In the genomic region with DNA sequence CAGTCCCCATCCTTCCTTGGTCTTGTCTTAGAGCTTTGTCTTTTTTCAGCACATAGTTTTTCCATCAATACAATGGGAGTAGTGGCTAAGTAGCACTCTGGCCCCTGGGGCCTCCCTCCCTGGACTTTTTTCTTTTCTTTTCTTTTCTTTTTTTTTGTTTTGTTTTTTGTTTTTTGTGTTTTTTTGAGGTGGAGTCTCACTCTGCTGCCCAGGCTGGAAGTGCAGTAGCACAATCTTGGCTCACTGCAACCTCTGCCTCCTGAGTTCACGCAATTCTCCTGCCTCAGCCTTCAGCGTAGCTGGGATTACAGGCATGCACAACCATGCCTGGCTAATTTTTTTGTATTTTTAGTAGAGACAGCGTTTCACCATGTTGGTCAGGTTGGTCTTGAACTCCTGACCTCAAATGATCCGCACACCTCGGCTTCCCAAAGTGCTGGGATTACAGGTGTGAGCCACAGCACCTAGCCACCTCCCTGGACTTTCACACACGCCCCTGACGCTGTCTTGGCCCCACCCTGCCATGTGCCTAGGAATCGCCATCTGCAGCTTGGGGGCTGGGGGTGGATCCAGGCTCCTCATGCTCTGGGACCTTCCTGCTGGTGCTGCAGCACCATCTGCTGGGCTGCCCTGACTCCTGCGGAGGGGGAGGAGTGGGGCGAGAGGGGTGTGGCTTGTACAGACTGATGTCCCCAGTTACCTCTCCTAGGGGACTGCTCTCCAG, we compare ENCODE assay signal across 1 cellular context.
TF ChIP-seq lines count a peak whose summit lies in the region.

No MANE protein-coding gene starts in this region.

TF ChIP-seq in K562, 482 proteins besides CTCF, POLR2A, EP300 and RAD21 (continued from another document and continues in another):
- TF ChIP-seq, protein P1, sequence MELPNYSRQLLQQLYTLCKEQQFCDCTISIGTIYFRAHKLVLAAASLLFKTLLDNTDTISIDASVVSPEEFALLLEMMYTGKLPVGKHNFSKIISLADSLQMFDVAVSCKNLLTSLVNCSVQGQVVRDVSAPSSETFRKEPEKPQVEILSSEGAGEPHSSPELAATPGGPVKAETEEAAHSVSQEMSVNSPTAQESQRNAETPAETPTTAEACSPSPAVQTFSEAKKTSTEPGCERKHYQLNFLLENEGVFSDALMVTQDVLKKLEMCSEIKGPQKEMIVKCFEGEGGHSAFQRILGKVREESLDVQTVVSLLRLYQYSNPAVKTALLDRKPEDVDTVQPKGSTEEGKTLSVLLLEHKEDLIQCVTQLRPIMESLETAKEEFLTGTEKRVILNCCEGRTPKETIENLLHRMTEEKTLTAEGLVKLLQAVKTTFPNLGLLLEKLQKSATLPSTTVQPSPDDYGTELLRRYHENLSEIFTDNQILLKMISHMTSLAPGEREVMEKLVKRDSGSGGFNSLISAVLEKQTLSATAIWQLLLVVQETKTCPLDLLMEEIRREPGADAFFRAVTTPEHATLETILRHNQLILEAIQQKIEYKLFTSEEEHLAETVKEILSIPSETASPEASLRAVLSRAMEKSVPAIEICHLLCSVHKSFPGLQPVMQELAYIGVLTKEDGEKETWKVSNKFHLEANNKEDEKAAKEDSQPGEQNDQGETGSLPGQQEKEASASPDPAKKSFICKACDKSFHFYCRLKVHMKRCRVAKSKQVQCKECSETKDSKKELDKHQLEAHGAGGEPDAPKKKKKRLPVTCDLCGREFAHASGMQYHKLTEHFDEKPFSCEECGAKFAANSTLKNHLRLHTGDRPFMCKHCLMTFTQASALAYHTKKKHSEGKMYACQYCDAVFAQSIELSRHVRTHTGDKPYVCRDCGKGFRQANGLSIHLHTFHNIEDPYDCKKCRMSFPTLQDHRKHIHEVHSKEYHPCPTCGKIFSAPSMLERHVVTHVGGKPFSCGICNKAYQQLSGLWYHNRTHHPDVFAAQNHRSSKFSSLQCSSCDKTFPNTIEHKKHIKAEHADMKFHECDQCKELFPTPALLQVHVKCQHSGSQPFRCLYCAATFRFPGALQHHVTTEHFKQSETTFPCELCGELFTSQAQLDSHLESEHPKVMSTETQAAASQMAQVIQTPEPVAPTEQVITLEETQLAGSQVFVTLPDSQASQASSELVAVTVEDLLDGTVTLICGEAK (IDR thresholded peaks at IDR 0.05): 0 out of 2 replicates have a peak, but pooled peaks have one; percentile 9
- TF ChIP-seq, protein P1 (CRISPR knock-in tag; IDR thresholded peaks at IDR 0.05): no peak
- peak; percentile 60; the same call in 1 of the 2 replicates for TF ChIP-seq ZNF121 (CRISPR knock-in tag; conservative IDR thresholded peaks at IDR 0.05)
- TF ChIP-seq STAT5B (CRISPR knock-in tag; IDR thresholded peaks at IDR 0.05): no peak
- no peak for TF ChIP-seq ZNF551 (CRISPR knock-in tag; IDR thresholded peaks at IDR 0.05)
- TF ChIP-seq TEAD4 (IDR thresholded peaks at IDR 0.05; ENCODE audit: low read length): 0 out of 2 replicates have a peak, but pooled peaks have one; percentile 9
- no peak for TF ChIP-seq TEAD4 (CRISPR knock-in tag; IDR thresholded peaks at IDR 0.05; ENCODE audit: borderline replicate concordance)
- TF ChIP-seq CCNT2 (IDR thresholded peaks at IDR 0.05; ENCODE audit: borderline replicate concordance, extremely low read depth, insufficient read length, low read depth, low read length): peak; percentile 57
- no peak for TF ChIP-seq BRD9 (IDR thresholded peaks at IDR 0.05; ENCODE audit: low read depth, partially characterized antibody)
- peak; percentile 32 for TF ChIP-seq HNRNPLL (IDR thresholded peaks at IDR 0.05; ENCODE audit: low read depth, low read length, poor library complexity, severe bottlenecking)
- TF ChIP-seq, protein P2, sequence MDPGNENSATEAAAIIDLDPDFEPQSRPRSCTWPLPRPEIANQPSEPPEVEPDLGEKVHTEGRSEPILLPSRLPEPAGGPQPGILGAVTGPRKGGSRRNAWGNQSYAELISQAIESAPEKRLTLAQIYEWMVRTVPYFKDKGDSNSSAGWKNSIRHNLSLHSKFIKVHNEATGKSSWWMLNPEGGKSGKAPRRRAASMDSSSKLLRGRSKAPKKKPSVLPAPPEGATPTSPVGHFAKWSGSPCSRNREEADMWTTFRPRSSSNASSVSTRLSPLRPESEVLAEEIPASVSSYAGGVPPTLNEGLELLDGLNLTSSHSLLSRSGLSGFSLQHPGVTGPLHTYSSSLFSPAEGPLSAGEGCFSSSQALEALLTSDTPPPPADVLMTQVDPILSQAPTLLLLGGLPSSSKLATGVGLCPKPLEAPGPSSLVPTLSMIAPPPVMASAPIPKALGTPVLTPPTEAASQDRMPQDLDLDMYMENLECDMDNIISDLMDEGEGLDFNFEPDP (CRISPR knock-in tag; IDR thresholded peaks at IDR 0.05): no peak
- TF ChIP-seq, protein P3, sequence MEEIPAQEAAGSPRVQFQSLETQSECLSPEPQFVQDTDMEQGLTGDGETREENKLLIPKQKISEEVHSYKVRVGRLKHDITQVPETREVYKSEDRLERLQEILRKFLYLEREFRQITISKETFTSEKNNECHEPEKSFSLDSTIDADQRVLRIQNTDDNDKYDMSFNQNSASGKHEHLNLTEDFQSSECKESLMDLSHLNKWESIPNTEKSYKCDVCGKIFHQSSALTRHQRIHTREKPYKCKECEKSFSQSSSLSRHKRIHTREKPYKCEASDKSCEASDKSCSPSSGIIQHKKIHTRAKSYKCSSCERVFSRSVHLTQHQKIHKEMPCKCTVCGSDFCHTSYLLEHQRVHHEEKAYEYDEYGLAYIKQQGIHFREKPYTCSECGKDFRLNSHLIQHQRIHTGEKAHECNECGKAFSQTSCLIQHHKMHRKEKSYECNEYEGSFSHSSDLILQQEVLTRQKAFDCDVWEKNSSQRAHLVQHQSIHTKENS (CRISPR knock-in tag; IDR thresholded peaks at IDR 0.05): no peak
- no peak for TF ChIP-seq FOXA3 (CRISPR knock-in tag; conservative IDR thresholded peaks at IDR 0.05 in 1 of 2, IDR thresholded peaks at IDR 0.05 in 1 of 2)
- TF ChIP-seq PRDM10 (IDR thresholded peaks at IDR 0.05; ENCODE audit: partially characterized antibody): peak; percentile 35
- TF ChIP-seq RBM25 (IDR thresholded peaks at IDR 0.05; ENCODE audit: low read depth, low read length, severe bottlenecking): no peak
- TF ChIP-seq DACH1 (IDR thresholded peaks at IDR 0.05; ENCODE audit: partially characterized antibody): peak; percentile 10
- TF ChIP-seq BMI1 (IDR thresholded peaks at IDR 0.05; ENCODE audit: low read length): no peak
- TF ChIP-seq, protein P4, sequence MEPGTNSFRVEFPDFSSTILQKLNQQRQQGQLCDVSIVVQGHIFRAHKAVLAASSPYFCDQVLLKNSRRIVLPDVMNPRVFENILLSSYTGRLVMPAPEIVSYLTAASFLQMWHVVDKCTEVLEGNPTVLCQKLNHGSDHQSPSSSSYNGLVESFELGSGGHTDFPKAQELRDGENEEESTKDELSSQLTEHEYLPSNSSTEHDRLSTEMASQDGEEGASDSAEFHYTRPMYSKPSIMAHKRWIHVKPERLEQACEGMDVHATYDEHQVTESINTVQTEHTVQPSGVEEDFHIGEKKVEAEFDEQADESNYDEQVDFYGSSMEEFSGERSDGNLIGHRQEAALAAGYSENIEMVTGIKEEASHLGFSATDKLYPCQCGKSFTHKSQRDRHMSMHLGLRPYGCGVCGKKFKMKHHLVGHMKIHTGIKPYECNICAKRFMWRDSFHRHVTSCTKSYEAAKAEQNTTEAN (CRISPR knock-in tag; IDR thresholded peaks at IDR 0.05): peak; percentile 72; the same call in 1 of the 2 replicates
- peak; percentile 83 for TF ChIP-seq CTBP1 (IDR thresholded peaks at IDR 0.05; ENCODE audit: borderline replicate concordance)
- TF ChIP-seq NFE2L1 (tag; IDR thresholded peaks at IDR 0.05; ENCODE audit: borderline replicate concordance, low read depth): no peak
- TF ChIP-seq MIER1 (IDR thresholded peaks at IDR 0.05; ENCODE audit: low read depth): peak; percentile 40; the same call in 1 of the 2 replicates
- TF ChIP-seq, protein P5, sequence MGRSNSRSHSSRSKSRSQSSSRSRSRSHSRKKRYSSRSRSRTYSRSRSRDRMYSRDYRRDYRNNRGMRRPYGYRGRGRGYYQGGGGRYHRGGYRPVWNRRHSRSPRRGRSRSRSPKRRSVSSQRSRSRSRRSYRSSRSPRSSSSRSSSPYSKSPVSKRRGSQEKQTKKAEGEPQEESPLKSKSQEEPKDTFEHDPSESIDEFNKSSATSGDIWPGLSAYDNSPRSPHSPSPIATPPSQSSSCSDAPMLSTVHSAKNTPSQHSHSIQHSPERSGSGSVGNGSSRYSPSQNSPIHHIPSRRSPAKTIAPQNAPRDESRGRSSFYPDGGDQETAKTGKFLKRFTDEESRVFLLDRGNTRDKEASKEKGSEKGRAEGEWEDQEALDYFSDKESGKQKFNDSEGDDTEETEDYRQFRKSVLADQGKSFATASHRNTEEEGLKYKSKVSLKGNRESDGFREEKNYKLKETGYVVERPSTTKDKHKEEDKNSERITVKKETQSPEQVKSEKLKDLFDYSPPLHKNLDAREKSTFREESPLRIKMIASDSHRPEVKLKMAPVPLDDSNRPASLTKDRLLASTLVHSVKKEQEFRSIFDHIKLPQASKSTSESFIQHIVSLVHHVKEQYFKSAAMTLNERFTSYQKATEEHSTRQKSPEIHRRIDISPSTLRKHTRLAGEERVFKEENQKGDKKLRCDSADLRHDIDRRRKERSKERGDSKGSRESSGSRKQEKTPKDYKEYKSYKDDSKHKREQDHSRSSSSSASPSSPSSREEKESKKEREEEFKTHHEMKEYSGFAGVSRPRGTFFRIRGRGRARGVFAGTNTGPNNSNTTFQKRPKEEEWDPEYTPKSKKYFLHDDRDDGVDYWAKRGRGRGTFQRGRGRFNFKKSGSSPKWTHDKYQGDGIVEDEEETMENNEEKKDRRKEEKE (IDR thresholded peaks at IDR 0.05; ENCODE audit: borderline replicate concordance in 1 of 2, control insufficient read depth in 1 of 2, low read depth in 2 of 2, low read length in 1 of 2): no peak
- TF ChIP-seq KLF13 (tag; IDR thresholded peaks at IDR 0.05; ENCODE audit: borderline replicate concordance, low read depth): peak; percentile 96
- TF ChIP-seq ETS1 (conservative IDR thresholded peaks at IDR 0.05; ENCODE audit: control insufficient read depth, low read depth, low read length): 0 out of 2 replicates have a peak, but pooled peaks have one; percentile 38
- TF ChIP-seq, protein P6, sequence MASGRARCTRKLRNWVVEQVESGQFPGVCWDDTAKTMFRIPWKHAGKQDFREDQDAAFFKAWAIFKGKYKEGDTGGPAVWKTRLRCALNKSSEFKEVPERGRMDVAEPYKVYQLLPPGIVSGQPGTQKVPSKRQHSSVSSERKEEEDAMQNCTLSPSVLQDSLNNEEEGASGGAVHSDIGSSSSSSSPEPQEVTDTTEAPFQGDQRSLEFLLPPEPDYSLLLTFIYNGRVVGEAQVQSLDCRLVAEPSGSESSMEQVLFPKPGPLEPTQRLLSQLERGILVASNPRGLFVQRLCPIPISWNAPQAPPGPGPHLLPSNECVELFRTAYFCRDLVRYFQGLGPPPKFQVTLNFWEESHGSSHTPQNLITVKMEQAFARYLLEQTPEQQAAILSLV (tag; IDR thresholded peaks at IDR 0.05): peak; percentile 23; the same call in 1 of the 2 replicates
- peak; percentile 72; the same call in 1 of the 2 replicates for TF ChIP-seq JUN (IDR thresholded peaks at IDR 0.05; ENCODE audit: borderline replicate concordance, low read depth, low read length)
- TF ChIP-seq JUN (CRISPR knock-in tag; IDR thresholded peaks at IDR 0.05; ENCODE audit: borderline replicate concordance): no peak
